ENCODE assay signal across 12 cellular contexts in genomic region chr3:79286882-79287281, GRCh38.
DNase-seq lines count a peak whose midpoint lies in the region; TF ChIP-seq lines count a peak whose summit lies in the region.
"Had no signal": no experiment of that assay in that cellular context is flagged by ENCODE, and none has a peak within 500 bp of the region (broad histone marks: within the 10 kb centered on the region; RNA-seq: fewer than 3 reads in every experiment).

No MANE protein-coding gene starts in this region.

- in situ Hi-C loops in brain microvascular endothelial cell (cut with HindIII; ENCODE audit: low pct_ligation_motif_present, low sequenced_read_pairs) (no loop called here), G401 (cut with HindIII; ENCODE audit: low sequenced_read_pairs) (no loop called here)

- no peaks in the 10 kb centered on the region for H3K27me3 ChIP-seq in brain microvascular endothelial cell (replicated peaks)

- no peak for TF ChIP-seq CTCF in brain microvascular endothelial cell (IDR thresholded peaks at IDR 0.05; ENCODE audit: low read depth, low read length, missing control alignments)

- no peak overlapping the region for H3K4me3 ChIP-seq in brain microvascular endothelial cell (ENCODE audit: low read depth, low read length)
- H3K4me3 ChIP-seq: GM23248 had no signal

- no peak overlapping the region for H3K27ac ChIP-seq in brain microvascular endothelial cell
- H3K27ac ChIP-seq: GM23248, HL-60 had no signal

- peak; percentile 26 for DNase-seq in EL
- DNase-seq in HT1080 (ENCODE audit: low read depth) = peak; percentile 9
- DNase-seq in brain microvascular endothelial cell = peak; percentile 30
- peak; percentile 14 for DNase-seq in fibroblast of the conjunctiva (ENCODE audit: low read depth)
- no peak for DNase-seq in G401 (ENCODE audit: low spot score)
- DNase-seq in NCI-H345 (lab: John Stamatoyannopoulos, UW) = no peak
- no peak for DNase-seq in activated CD8-positive, alpha-beta memory T cell treated with anti-CD3 and anti-CD28 coated beads for 24 hours
- DNase-seq: C1 segment of cervical spinal cord; CD4-positive, alpha-beta T cell; DMS79; GM23248 had no signal

- no peaks in the 10 kb centered on the region for H3K36me3 ChIP-seq in brain microvascular endothelial cell (replicated peaks)

Comparison
In these comparisons a context has a peak if more than half of its experiments do, and no peak if none do; other contexts are left out.
1. DNase-seq: peak in EL (single experiment), HT1080 (single experiment), brain microvascular endothelial cell (single experiment) and fibroblast of the conjunctiva (single experiment); none in G401 (single experiment), NCI-H345 (single experiment) and activated CD8-positive, alpha-beta memory T cell treated with anti-CD3 and anti-CD28 coated beads for 24 hours (single experiment).